ENCODE assay signal across 14 cellular contexts in genomic region chr11:130156108-130157022, GRCh38. TPM values are rescaled to one million over a fixed set of nuclear protein-coding genes. Genes with fewer than 3 reads are reported as not detected.
DNase-seq lines count a peak whose midpoint lies in the region; ATAC-seq lines count a peak whose summit lies in the region.
"Had no signal": no experiment of that assay in that cellular context is flagged by ENCODE, and none has a peak within 500 bp of the region (broad histone marks: within the 10 kb centered on the region; RNA-seq: fewer than 3 reads in every experiment).

No MANE protein-coding gene starts in this region.

- H3K4me1 ChIP-seq in Karpas-422 (ENCODE audit: low read length): peaks cover 5% of the 10 kb centered on the region; the same call in 1 of the 2 replicates

- H3K9me2 ChIP-seq in Karpas-422 (replicated peaks; ENCODE audit: insufficient read depth, low read length): no peaks in the 10 kb centered on the region

- DNase-seq in GM03348 (ENCODE audit: low spot score) (peak; percentile 33), M059J (ENCODE audit: low read depth) (peak; percentile 66), memory B cell (ENCODE audit: low spot score in 2 of 2) (no peak), NCI-H1092 treated with DMSO at 0.1 percent for 48 hours (lab: John Stamatoyannopoulos, UW) (no peak), Karpas-422 (no peak)
- no peak for DNase-seq in activated effector memory CD4-positive, alpha-beta T cell treated with anti-CD3 and anti-CD28 coated beads, Interleukin-2, amount 50 U/mL, for 16 hours
- DNase-seq: activated gamma-delta T cell, cerebellar nuclear complex, KG1, NCI-H510A treated with DMSO at 0.1 percent for 48 hours, right cardiac atrium, substantia nigra, T-helper 1 cell had no signal

- no peak overlapping the region for H3K4me3 ChIP-seq in Karpas-422 (ENCODE audit: low read length)

- no peaks in the 10 kb centered on the region for H3K9me3 ChIP-seq in Karpas-422 (ENCODE audit: low read length)

- peaks cover 8% of the 10 kb centered on the region for H3K4me1 Mint-ChIP-seq in activated T-helper 17 cell treated with anti-CD3 and anti-CD28 coated beads, Interleukin-2, amount 50 U/mL, for 72 hours
- H3K4me1 Mint-ChIP-seq in memory B cell: peaks cover 43% of the 10 kb centered on the region

- no peaks in the 10 kb centered on the region for H3K36me3 ChIP-seq in Karpas-422 (ENCODE audit: insufficient read depth, low read length)

- H3K9me3 Mint-ChIP-seq in activated T-helper 17 cell treated with anti-CD3 and anti-CD28 coated beads, Interleukin-2, amount 50 U/mL, for 72 hours: no peaks in the 10 kb centered on the region
- H3K9me3 Mint-ChIP-seq in memory B cell: no peaks in the 10 kb centered on the region

- no peak overlapping the region for H3K27ac ChIP-seq in Karpas-422 (ENCODE audit: low read length)

- H3K4me2 ChIP-seq in Karpas-422 (ENCODE audit: low read depth, low read length, poor library complexity, severe bottlenecking): no peak overlapping the region

- H3K9ac ChIP-seq in Karpas-422 (ENCODE audit: low read length): no peak overlapping the region

- no peaks in the 10 kb centered on the region for H3K36me3 Mint-ChIP-seq in activated T-helper 17 cell treated with anti-CD3 and anti-CD28 coated beads, Interleukin-2, amount 50 U/mL, for 72 hours (ENCODE audit: low read depth)
- no peaks in the 10 kb centered on the region for H3K36me3 Mint-ChIP-seq in memory B cell

- H3K4me3 Mint-ChIP-seq in activated T-helper 17 cell treated with anti-CD3 and anti-CD28 coated beads, Interleukin-2, amount 50 U/mL, for 72 hours: no peak overlapping the region
- no peak overlapping the region for H3K4me3 Mint-ChIP-seq in memory B cell

- no peak overlapping the region for H3K27ac Mint-ChIP-seq in activated T-helper 17 cell treated with anti-CD3 and anti-CD28 coated beads, Interleukin-2, amount 50 U/mL, for 72 hours
- peak overlapping the region; percentile 40 for H3K27ac Mint-ChIP-seq in memory B cell

- H3K27me3 ChIP-seq in Karpas-422 (ENCODE audit: low read length): no peaks in the 10 kb centered on the region

- H2AFZ ChIP-seq in Karpas-422 (ENCODE audit: low read length): no peak overlapping the region

- ATAC-seq in activated T-helper 17 cell treated with anti-CD3 and anti-CD28 coated beads, Interleukin-2, amount 50 U/mL, for 72 hours (replicated peaks): peak; percentile 45
- no peak for ATAC-seq in memory B cell (ENCODE audit: low read depth)

- H4K20me1 ChIP-seq in Karpas-422 (ENCODE audit: insufficient read depth, low read depth, low read length): no peaks in the 10 kb centered on the region

- H3K27me3 Mint-ChIP-seq in activated T-helper 17 cell treated with anti-CD3 and anti-CD28 coated beads, Interleukin-2, amount 50 U/mL, for 72 hours: peaks cover 27% of the 10 kb centered on the region
- H3K27me3 Mint-ChIP-seq in memory B cell: no peaks in the 10 kb centered on the region

- H3K79me2 ChIP-seq in Karpas-422 (ENCODE audit: low read length): no peaks in the 10 kb centered on the region

RNA-seq across cellular contexts. Expression of gene ST14, which starts 3.2 kb away (rescaled TPM):
- 0.30 and 0.44 TPM in 2 replicates for total RNA-seq in M059J (2014; rRNA removed; shearing (Covaris generic))
- under 1 TPM in 1 of 2 donors, not detected in 1; 0.09 TPM for total RNA-seq in activated T-helper 17 cell treated with anti-CD3 and anti-CD28 coated beads, Interleukin-2, amount 50 U/mL, for 72 hours
- total RNA-seq in Karpas-422 (2014; rRNA removed; shearing (Covaris generic); ENCODE audit: low replicate concordance): 0.18 and 0.30 TPM in 2 replicates

Comparison
In these comparisons a context has a peak if more than half of its experiments do, and no peak if none do; other contexts are left out.
1. DNase-seq: peak in GM03348 (single experiment) and M059J (single experiment); none in memory B cell (0 of 2), activated effector memory CD4-positive, alpha-beta T cell treated with anti-CD3 and anti-CD28 coated beads, Interleukin-2, amount 50 U/mL, for 16 hours (single experiment), NCI-H1092 treated with DMSO at 0.1 percent for 48 hours (single experiment) and Karpas-422 (single experiment).